Comparison of ENCODE assay signal across 16 cellular contexts in the genomic region with DNA sequence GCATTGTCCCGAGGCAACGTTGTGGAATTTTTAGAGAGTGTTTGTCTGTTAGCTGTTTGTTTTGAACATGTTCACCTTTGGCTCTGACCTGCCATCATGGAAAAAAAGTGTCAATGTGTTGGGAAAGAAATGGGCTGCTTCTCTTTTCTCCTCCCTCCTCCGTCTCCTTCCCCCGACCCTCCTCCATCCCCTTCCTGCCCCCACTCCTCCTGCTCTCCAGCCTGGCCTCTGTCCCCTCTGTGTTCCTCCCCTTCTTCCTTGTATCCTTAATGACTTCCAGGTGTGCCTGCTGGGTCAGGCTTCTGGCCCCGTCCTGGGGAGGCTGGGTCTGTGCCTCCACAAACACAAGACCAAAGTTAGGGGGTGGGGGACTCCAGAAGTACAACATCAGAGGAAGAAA.
DNase-seq lines count a peak whose midpoint lies in the region; ATAC-seq and TF ChIP-seq lines count a peak whose summit lies in the region.
"Had no signal": no experiment of that assay in that cellular context is flagged by ENCODE, and none has a peak within 500 bp of the region (broad histone marks: within the 10 kb centered on the region; RNA-seq: fewer than 3 reads in every experiment).

No MANE protein-coding gene starts in this region.

- no peak overlapping the region for H3K4me3 Mint-ChIP-seq in central memory CD8-positive, alpha-beta T cell
- no peak overlapping the region for H3K4me3 Mint-ChIP-seq in nephron
- H3K4me3 Mint-ChIP-seq: CD4-positive, alpha-beta memory T cell; HFFc6 had no signal

- peaks cover 3% of the 10 kb centered on the region for H3K36me3 Mint-ChIP-seq in central memory CD8-positive, alpha-beta T cell (ENCODE audit: insufficient read depth)
- no peaks in the 10 kb centered on the region for H3K36me3 Mint-ChIP-seq in nephron (ENCODE audit: low read depth)
- H3K36me3 Mint-ChIP-seq: CD4-positive, alpha-beta memory T cell had no signal

- intact Hi-C loops in uterus (cut with DNase I; ENCODE audit: low total_unique reads), result no loop called here

- no peak for ATAC-seq in central memory CD8-positive, alpha-beta T cell (replicated peaks; ENCODE audit: extremely low read depth, poor library complexity, severe bottlenecking)

- no peaks in the 10 kb centered on the region for H3K36me3 ChIP-seq in uterus
- H3K36me3 ChIP-seq: HAP-1 had no signal

- no peak for TF ChIP-seq POLR2A in uterus (IDR thresholded peaks at IDR 0.05)

- no peak overlapping the region for H3K4me3 ChIP-seq in uterus
- H3K4me3 ChIP-seq: HAP-1 had no signal

- no peaks in the 10 kb centered on the region for H3K9me3 ChIP-seq in uterus
- H3K9me3 ChIP-seq: HAP-1 had no signal

- DNase-seq in NCI-H69 (lab: John Stamatoyannopoulos, UW), result peak; percentile 5
- no peak for DNase-seq in central memory CD8-positive, alpha-beta T cell (ENCODE audit: low spot score in 2 of 2)
- DNase-seq in uterus, result peak; percentile 23 to 42
- DNase-seq in hypothalamus (lab: John Stamatoyannopoulos, UW), result no peak
- no peak for DNase-seq in effector CD4-positive, alpha-beta T cell
- DNase-seq: C1 segment of cervical spinal cord; Calu3; CD4-positive, alpha-beta memory T cell; COR-L47; DMS53; DMS79 treated with DMSO at 0.1 percent for 48 hours; GF-D8; GOT3; HFFc6 had no signal

- no peaks in the 10 kb centered on the region for H3K27me3 ChIP-seq in uterus

- H3K27me3 Mint-ChIP-seq in central memory CD8-positive, alpha-beta T cell, result no peaks in the 10 kb centered on the region
- H3K27me3 Mint-ChIP-seq in nephron (ENCODE audit: low read depth), result peaks cover 16% of the 10 kb centered on the region
- H3K27me3 Mint-ChIP-seq: CD4-positive, alpha-beta memory T cell had no signal

- no peak overlapping the region for H3K27ac ChIP-seq in uterus

- H3K4me1 ChIP-seq in uterus, result no peaks in the 10 kb centered on the region
- H3K4me1 ChIP-seq: HAP-1 had no signal

- H3K9me3 Mint-ChIP-seq in central memory CD8-positive, alpha-beta T cell, result no peaks in the 10 kb centered on the region
- H3K9me3 Mint-ChIP-seq in nephron, result no peaks in the 10 kb centered on the region
- H3K9me3 Mint-ChIP-seq: CD4-positive, alpha-beta memory T cell had no signal

- no peaks in the 10 kb centered on the region for H3K4me1 Mint-ChIP-seq in central memory CD8-positive, alpha-beta T cell
- H3K4me1 Mint-ChIP-seq in nephron, result peaks cover 44% of the 10 kb centered on the region
- H3K4me1 Mint-ChIP-seq: CD4-positive, alpha-beta memory T cell had no signal

- TF ChIP-seq CTCF in nephron (IDR thresholded peaks at IDR 0.05; ENCODE audit: unreplicated experiment in 3 of 3), result no peak
- TF ChIP-seq CTCF in uterus (IDR thresholded peaks at IDR 0.05), result no peak

- H3K27ac Mint-ChIP-seq in central memory CD8-positive, alpha-beta T cell (ENCODE audit: low read depth), result peak overlapping the region; percentile 45
- peak overlapping the region in 2 of 3 experiments; percentile 19 to 48 for H3K27ac Mint-ChIP-seq in nephron
- H3K27ac Mint-ChIP-seq: CD4-positive, alpha-beta memory T cell; HFFc6 had no signal

Comparison
In these comparisons a context has a peak if more than half of its experiments do, and no peak if none do; other contexts are left out.
1. DNase-seq: peak in NCI-H69 (single experiment) and uterus (2 of 2); none in central memory CD8-positive, alpha-beta T cell (0 of 2), hypothalamus (0 of 51) and effector CD4-positive, alpha-beta T cell (single experiment).